Comparison of ENCODE assay signal across 19 cellular contexts in genomic region chr2:38430196-38430595, GRCh38.
"Had no signal": no experiment of that assay in that cellular context is flagged by ENCODE, and none has a peak within 500 bp of the region (broad histone marks: within the 10 kb centered on the region; RNA-seq: fewer than 3 reads in every experiment).

No MANE protein-coding gene starts in this region.

- H3K4me1 Mint-ChIP-seq: immature natural killer cell had no signal

- H3K36me3 Mint-ChIP-seq: immature natural killer cell; naive thymus-derived CD4-positive, alpha-beta T cell had no signal

- H3K9me3 ChIP-seq: esophagus squamous epithelium, gastroesophageal sphincter, ovary, right atrium auricular region, sigmoid colon, tibial nerve had no signal

- H3K9me3 Mint-ChIP-seq: dendritic cell treated with granulocyte-macrophage colony-stimulating factor and Interleukin-4, amounts not matched to agents 40 ng/mL and 50 ng/mL, for 4 days; effector memory CD8-positive, alpha-beta T cell; immature natural killer cell had no signal

- ATAC-seq: effector memory CD8-positive, alpha-beta T cell; gastroesophageal sphincter; left colon; left ventricle myocardium superior; naive thymus-derived CD4-positive, alpha-beta T cell had no signal

- H3K27me3 ChIP-seq: esophagus squamous epithelium, gastroesophageal sphincter, ovary, right atrium auricular region, sigmoid colon, tibial nerve had no signal

- H3K27ac ChIP-seq: ovary, right atrium auricular region, sigmoid colon, skin epidermis, tibial nerve had no signal

- H3K4me3 Mint-ChIP-seq: dendritic cell treated with granulocyte-macrophage colony-stimulating factor and Interleukin-4, amounts not matched to agents 40 ng/mL and 50 ng/mL, for 4 days; effector memory CD8-positive, alpha-beta T cell; immature natural killer cell; naive thymus-derived CD4-positive, alpha-beta T cell; nephron progenitor cell had no signal

- H3K27ac Mint-ChIP-seq: dendritic cell treated with granulocyte-macrophage colony-stimulating factor and Interleukin-4, amounts not matched to agents 40 ng/mL and 50 ng/mL, for 4 days; effector memory CD8-positive, alpha-beta T cell; immature natural killer cell; naive thymus-derived CD4-positive, alpha-beta T cell; nephron progenitor cell had no signal

- H3K4me3 ChIP-seq: esophagus squamous epithelium, gastroesophageal sphincter, lung, ovary, right atrium auricular region, sigmoid colon, skin epidermis, tibial nerve had no signal

- DNase-seq: effector memory CD8-positive, alpha-beta T cell; esophagus squamous epithelium; foreskin fibroblast; glutamatergic neuron; immature natural killer cell; left colon; left ventricle myocardium superior; naive thymus-derived CD4-positive, alpha-beta T cell; nephron progenitor cell; ovary; sigmoid colon; stimulated activated CD4-positive, alpha-beta T cell treated with anti-CD3 and anti-CD28 coated beads, Interleukin-12 subunit alpha, Interleukin-12 subunit beta, amount 100 ng/mL, for 4 hours; stimulated activated naive CD4-positive, alpha-beta T cell treated with Interleukin-2 at 50 U/mL for 16 hours had no signal

- H3K36me3 ChIP-seq: esophagus squamous epithelium, gastroesophageal sphincter, ovary, right atrium auricular region, sigmoid colon, tibial nerve had no signal
